In genomic region chr3:169894110-169894509, GRCh38 we compare ENCODE assay signal across 3 cellular contexts.
TF ChIP-seq lines count a peak whose summit lies in the region.

No MANE protein-coding gene starts in this region.

TF ChIP-seq in K562, 482 proteins besides CTCF, POLR2A, EP300 and RAD21:
- peak; percentile 71 for TF ChIP-seq RFX1 (IDR thresholded peaks at IDR 0.05)
- TF ChIP-seq CBFA2T3 (IDR thresholded peaks at IDR 0.05) = 0 out of 2 replicates have a peak, but pooled peaks have one; percentile 3
- no peak for TF ChIP-seq KLF6 (CRISPR knock-in tag; IDR thresholded peaks at IDR 0.05; ENCODE audit: borderline replicate concordance)

TF ChIP-seq in endothelial cell of umbilical vein, 7 proteins besides CTCF, POLR2A, EP300 and RAD21:
- no peak for TF ChIP-seq POLR2AphosphoS5 (IDR thresholded peaks at IDR 0.05; ENCODE audit: insufficient read depth, low read depth, low read length)
- no peak for TF ChIP-seq MYC (IDR thresholded peaks at IDR 0.05; ENCODE audit: low read depth, low read length)
- no peak for TF ChIP-seq JUN (IDR thresholded peaks at IDR 0.05; ENCODE audit: borderline replicate concordance, insufficient read depth, insufficient read length, low read depth)
- no peak for TF ChIP-seq FOS (IDR thresholded peaks at IDR 0.05; ENCODE audit: borderline replicate concordance, insufficient read depth, low read length)
TF ChIP-seq in endothelial cell of umbilical vein: peak in this region for 0.

TF ChIP-seq in SK-N-SH treated with all-trans-retinoic acid at 6 μM for 48 hours, 23 proteins besides CTCF, POLR2A, EP300 and RAD21:
- no peak for TF ChIP-seq ISL1 (CRISPR knock-in tag; IDR thresholded peaks at IDR 0.05)
- TF ChIP-seq POU6F1 (CRISPR knock-in tag; IDR thresholded peaks at IDR 0.05; ENCODE audit: borderline replicate concordance, low read depth) = no peak
